Comparison of ENCODE assay signal across 1 cellular context in genomic region chr2:568639-568963, GRCh38.
TF ChIP-seq lines count a peak whose summit lies in the region.

No MANE protein-coding gene starts in this region.

TF ChIP-seq in SK-N-SH treated with all-trans-retinoic acid at 6 μM for 48 hours, 23 proteins besides CTCF, POLR2A, EP300 and RAD21 (continued from another document):
- TF ChIP-seq, protein P1, sequence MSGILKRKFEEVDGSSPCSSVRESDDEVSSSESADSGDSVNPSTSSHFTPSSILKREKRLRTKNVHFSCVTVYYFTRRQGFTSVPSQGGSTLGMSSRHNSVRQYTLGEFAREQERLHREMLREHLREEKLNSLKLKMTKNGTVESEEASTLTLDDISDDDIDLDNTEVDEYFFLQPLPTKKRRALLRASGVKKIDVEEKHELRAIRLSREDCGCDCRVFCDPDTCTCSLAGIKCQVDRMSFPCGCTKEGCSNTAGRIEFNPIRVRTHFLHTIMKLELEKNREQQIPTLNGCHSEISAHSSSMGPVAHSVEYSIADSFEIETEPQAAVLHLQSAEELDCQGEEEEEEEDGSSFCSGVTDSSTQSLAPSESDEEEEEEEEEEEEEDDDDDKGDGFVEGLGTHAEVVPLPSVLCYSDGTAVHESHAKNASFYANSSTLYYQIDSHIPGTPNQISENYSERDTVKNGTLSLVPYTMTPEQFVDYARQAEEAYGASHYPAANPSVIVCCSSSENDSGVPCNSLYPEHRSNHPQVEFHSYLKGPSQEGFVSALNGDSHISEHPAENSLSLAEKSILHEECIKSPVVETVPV (CRISPR knock-in tag; IDR thresholded peaks at IDR 0.05), result no peak
- TF ChIP-seq SNAI2 (CRISPR knock-in tag; IDR thresholded peaks at IDR 0.05), result no peak
